Comparison of ENCODE assay signal across 19 cellular contexts in genomic region chr11:108669711-108670110, GRCh38.
"Had no signal": no experiment of that assay in that cellular context is flagged by ENCODE, and none has a peak within 500 bp of the region (broad histone marks: within the 10 kb centered on the region; RNA-seq: fewer than 3 reads in every experiment).

No MANE protein-coding gene starts in this region.

- H3K27ac ChIP-seq: coronary artery, esophagus squamous epithelium, heart left ventricle, neutrophil, thyroid gland, vagina, VCaP had no signal

- H3K36me3 ChIP-seq: neutrophil, thyroid gland, vagina had no signal

- DNase-seq: activated CD4-positive, alpha-beta T cell treated with anti-CD3 and anti-CD28 coated beads, Interleukin-2, amount 50 U/mL, for 48 hours; activated CD8-positive, alpha-beta memory T cell treated with anti-CD3 and anti-CD28 coated beads, Interleukin-2, amount 10 ng/mL, durations not matched to agents 7 days and 5 days; activated effector memory CD4-positive, alpha-beta T cell treated with Interleukin-2 at 50 U/mL for 16 hours; activated T-cell treated with anti-CD3 and anti-CD28 coated beads, Interleukin-2, amount 50 U/mL, for 1 hour; amniotic stem cell; esophagus squamous epithelium; foreskin fibroblast; heart left ventricle; mammary epithelial cell; naive thymus-derived CD8-positive, alpha-beta T cell; retina; stimulated activated CD4-positive, alpha-beta T cell treated with anti-CD3 and anti-CD28 coated beads, Interleukin-2, amount 100 ng/mL, for 48 hours; stimulated activated naive B cell treated with anti-CD40 and anti-IgM and Interleukin-4, amounts not matched to agents 10 μg/mL and 1 μg/mL and 100 μg/mL, for 72 hours; thyroid gland had no signal

- H3K9me3 ChIP-seq: esophagus squamous epithelium, heart left ventricle, neutrophil, thyroid gland, vagina had no signal

- H3K27me3 ChIP-seq: esophagus squamous epithelium, heart left ventricle, neutrophil, thyroid gland, vagina had no signal

- ATAC-seq: activated CD8-positive, alpha-beta memory T cell treated with anti-CD3 and anti-CD28 coated beads, Interleukin-2, amount 10 ng/mL, durations not matched to agents 7 days and 5 days; heart left ventricle; left lobe of liver; naive thymus-derived CD8-positive, alpha-beta T cell; stimulated activated naive B cell treated with anti-CD40 and anti-IgM and Interleukin-4, amounts not matched to agents 10 μg/mL and 1 μg/mL and 100 μg/mL, for 72 hours had no signal

- H3K4me3 ChIP-seq: coronary artery, esophagus squamous epithelium, heart left ventricle, thyroid gland, vagina had no signal
